ENCODE assay signal across 1 cellular context in genomic region chr7:44280993-44281721, GRCh38.
TF ChIP-seq lines count a peak whose summit lies in the region.

No MANE protein-coding gene starts in this region.

TF ChIP-seq in SK-N-SH, 30 proteins besides CTCF, POLR2A, EP300 and RAD21 (continued from another document):
- TF ChIP-seq REST (IDR thresholded peaks at IDR 0.05; ENCODE audit: low read depth, low read length) (no peak), RCOR1 (IDR thresholded peaks at IDR 0.05; ENCODE audit: low read length) (no peak), ELF1 (IDR thresholded peaks at IDR 0.05) (no peak), FOXJ3 (CRISPR knock-in tag; IDR thresholded peaks at IDR 0.05) (no peak), YY1 (IDR thresholded peaks at IDR 0.05; ENCODE audit: low read depth) (no peak), MAX (IDR thresholded peaks at IDR 0.05; ENCODE audit: low read depth) (no peak), FOXM1 (IDR thresholded peaks at IDR 0.05; ENCODE audit: low read depth) (no peak), IRF3 (IDR thresholded peaks at IDR 0.05; ENCODE audit: low read depth, low read length) (no peak), SIN3A (IDR thresholded peaks at IDR 0.05; ENCODE audit: borderline replicate concordance, low read depth, low read length) (no peak)
